22 cellular contexts compared by ENCODE assay signal in genomic region chr14:100323121-100323941, GRCh38. TPM values are rescaled to one million over a fixed set of nuclear protein-coding genes. Genes with fewer than 3 reads are reported as not detected.
"Had no signal": no experiment of that assay in that cellular context is flagged by ENCODE, and none has a peak within 500 bp of the region (broad histone marks: within the 10 kb centered on the region; RNA-seq: fewer than 3 reads in every experiment).

TSS of gene SLC25A47 (plus strand) at chr14:100323339. CDS start at chr14:100323415, 76 bp downstream.

- H3K36me3 ChIP-seq: breast epithelium, gastrocnemius medialis, prostate gland, upper lobe of right lung had no signal

- H3K9me3 ChIP-seq: breast epithelium, gastrocnemius medialis, prostate gland, SK-N-SH, testis, upper lobe of right lung had no signal

- H3K27me3 ChIP-seq: breast epithelium, gastrocnemius medialis, testis, upper lobe of right lung had no signal

- H3K27me3 Mint-ChIP-seq: activated CD8-positive, alpha-beta T cell treated with anti-CD3 and anti-CD28 coated beads for 36 hours; naive thymus-derived CD8-positive, alpha-beta T cell; stimulated activated naive CD8-positive, alpha-beta T cell treated with anti-CD3 and anti-CD28 coated beads, Interleukin-15, amount 100 ng/mL, for 72 hours; T-cell had no signal

- H3K9me3 Mint-ChIP-seq: activated CD8-positive, alpha-beta T cell treated with anti-CD3 and anti-CD28 coated beads for 36 hours; naive thymus-derived CD8-positive, alpha-beta T cell; stimulated activated naive CD8-positive, alpha-beta T cell treated with anti-CD3 and anti-CD28 coated beads, Interleukin-15, amount 100 ng/mL, for 72 hours; T-cell had no signal

- H3K27ac Mint-ChIP-seq: activated CD8-positive, alpha-beta T cell treated with anti-CD3 and anti-CD28 coated beads for 36 hours; T-cell had no signal

- DNase-seq: activated CD8-positive, alpha-beta T cell treated with anti-CD3 and anti-CD28 coated beads for 36 hours; activated T-cell treated with anti-CD3 and anti-CD28 coated beads, Interleukin-2, amount 50 U/mL, for 48 hours; anterior cingulate cortex; cerebellar nuclear complex; effector memory CD4-positive, alpha-beta T cell; gastrocnemius medialis; islet precursor cell; mammary epithelial cell; naive thymus-derived CD8-positive, alpha-beta T cell; SK-N-SH; small intestine; stimulated activated CD4-positive, alpha-beta T cell treated with anti-CD3 and anti-CD28 coated beads, Interleukin-4, amount 100 ng/mL, for 4 hours; stimulated activated CD8-positive, alpha-beta memory T cell treated with anti-CD3 and anti-CD28 coated beads, Interleukin-4, amount 100 ng/mL, for 48 hours; stimulated activated naive CD8-positive, alpha-beta T cell treated with anti-CD3 and anti-CD28 coated beads, Interleukin-15, amount 100 ng/mL, for 72 hours; T-cell; T-helper 9 cell; testis; upper lobe of right lung had no signal

- H3K27ac ChIP-seq: breast epithelium, gastrocnemius medialis, prostate gland, testis, upper lobe of right lung had no signal

- H3K4me2 ChIP-seq: SK-N-SH had no signal

- H3K36me3 Mint-ChIP-seq: naive thymus-derived CD8-positive, alpha-beta T cell; T-cell had no signal

- H3K4me3 Mint-ChIP-seq: activated CD8-positive, alpha-beta T cell treated with anti-CD3 and anti-CD28 coated beads for 36 hours; stimulated activated naive CD8-positive, alpha-beta T cell treated with anti-CD3 and anti-CD28 coated beads, Interleukin-15, amount 100 ng/mL, for 72 hours; T-cell had no signal

- ATAC-seq: activated CD8-positive, alpha-beta T cell treated with anti-CD3 and anti-CD28 coated beads for 36 hours; gastrocnemius medialis; naive thymus-derived CD8-positive, alpha-beta T cell; right cardiac atrium; stimulated activated naive CD8-positive, alpha-beta T cell treated with anti-CD3 and anti-CD28 coated beads, Interleukin-15, amount 100 ng/mL, for 72 hours; T-cell; upper lobe of right lung had no signal

- H3K9ac ChIP-seq: SK-N-SH had no signal

- H3K4me3 ChIP-seq: breast epithelium, gastrocnemius medialis, prostate gland, testis, upper lobe of right lung had no signal

- H3K4me1 ChIP-seq: breast epithelium, gastrocnemius medialis, prostate gland, testis, upper lobe of right lung had no signal

RNA-seq across cellular contexts. Expression of gene SLC25A47, which starts in this region (rescaled TPM):
- total RNA-seq: activated CD8-positive, alpha-beta T cell treated with anti-CD3 and anti-CD28 coated beads for 36 hours; epithelial cell of proximal tubule; mammary epithelial cell; naive thymus-derived CD8-positive, alpha-beta T cell; right cardiac atrium; upper lobe of right lung had no signal
- polyA plus RNA-seq: mammary epithelial cell; naive thymus-derived CD8-positive, alpha-beta T cell; right cardiac atrium; SK-N-SH had no signal
